In genomic region chr2:165440367-165440766, GRCh38 we compare ENCODE assay signal across 12 cellular contexts. TPM values are rescaled to one million over a fixed set of nuclear protein-coding genes. Genes with fewer than 3 reads are reported as not detected.
DNase-seq lines count a peak whose midpoint lies in the region; ATAC-seq and TF ChIP-seq lines count a peak whose summit lies in the region.
"Had no signal": no experiment of that assay in that cellular context is flagged by ENCODE, and none has a peak within 500 bp of the region (broad histone marks: within the 10 kb centered on the region; RNA-seq: fewer than 3 reads in every experiment).

No MANE protein-coding gene starts in this region.

- TF ChIP-seq CTCF in AG09319 (IDR thresholded peaks at IDR 0.05; ENCODE audit: low read depth, low read length): no peak
- TF ChIP-seq CTCF in HFF-Myc (IDR thresholded peaks at IDR 0.05; ENCODE audit: low read depth, low read length, missing control alignments): no peak
- no peak for TF ChIP-seq CTCF in brain (conservative IDR thresholded peaks at IDR 0.05)

- H3K27me3 Mint-ChIP-seq in brain: peaks cover 6% of the 10 kb centered on the region
- no peaks in the 10 kb centered on the region for H3K27me3 Mint-ChIP-seq in activated CD4-positive, alpha-beta memory T cell treated with anti-CD3 and anti-CD28 coated beads for 36 hours

- DNase-seq in AG09319 (ENCODE audit: extremely low read depth, low read depth) (peak; percentile 83), HFF-Myc (ENCODE audit: extremely low read depth, low read depth) (peak; percentile 97), medulla oblongata (ENCODE audit: extremely low spot score) (peak; percentile 6), HuH-7.5 (ENCODE audit: low spot score) (no peak)
- no peak for DNase-seq in effector CD4-positive, alpha-beta T cell
- no peak for DNase-seq in activated CD4-positive, alpha-beta memory T cell treated with anti-CD3 and anti-CD28 coated beads for 36 hours
- DNase-seq: CD8-positive, alpha-beta memory T cell; gastrocnemius medialis; lower lobe of right lung had no signal

- ATAC-seq in HG03159 (IDR thresholded peaks at IDR 0.05; ENCODE audit: unreplicated experiment): no peak
- ATAC-seq: gastrocnemius medialis, lower lobe of right lung had no signal

- CTCF ChIA-PET in activated CD4-positive, alpha-beta memory T cell treated with anti-CD3 and anti-CD28 coated beads for 36 hours (lab: Charles Lee): no interaction called here

- H3K4me1 Mint-ChIP-seq in brain: peaks cover 35% of the 10 kb centered on the region
- peaks cover 4% of the 10 kb centered on the region for H3K4me1 Mint-ChIP-seq in activated CD4-positive, alpha-beta memory T cell treated with anti-CD3 and anti-CD28 coated beads for 36 hours (ENCODE audit: low read depth)

- H3K27ac Mint-ChIP-seq in brain: peak overlapping the region in 3 of 5 experiments; percentile 64 to 86 (median 76)
- no peak overlapping the region for H3K27ac Mint-ChIP-seq in activated CD4-positive, alpha-beta memory T cell treated with anti-CD3 and anti-CD28 coated beads for 36 hours
- H3K27ac Mint-ChIP-seq: CD8-positive, alpha-beta memory T cell; T-helper 2 cell treated with Interferon-gamma antibody and Interleukin-4, amounts not matched to agents 5 μg/mL and 100 μg/mL, for 36 hours had no signal

- POLR2A ChIA-PET in activated CD4-positive, alpha-beta memory T cell treated with anti-CD3 and anti-CD28 coated beads for 36 hours (lab: Charles Lee): no interaction called here

- peak overlapping the region in 2 of 5 experiments; percentile 12 to 16 for H3K4me3 Mint-ChIP-seq in brain
- H3K4me3 Mint-ChIP-seq in activated CD4-positive, alpha-beta memory T cell treated with anti-CD3 and anti-CD28 coated beads for 36 hours: no peak overlapping the region
- H3K4me3 Mint-ChIP-seq: CD8-positive, alpha-beta memory T cell; T-helper 2 cell treated with Interferon-gamma antibody and Interleukin-4, amounts not matched to agents 5 μg/mL and 100 μg/mL, for 36 hours had no signal

- intact Hi-C loops in activated CD4-positive, alpha-beta memory T cell treated with anti-CD3 and anti-CD28 coated beads for 36 hours (cut with micrococcal nuclease): no loop called here

- no peak overlapping the region for H3K4me3 ChIP-seq in HFF-Myc (replicated peaks; ENCODE audit: low read depth, low read length)
- H3K4me3 ChIP-seq: gastrocnemius medialis, lower lobe of right lung had no signal

- H3K9me3 Mint-ChIP-seq in brain: peaks cover 0 to 9% (median 2%) of the 10 kb centered on the region in 5 experiments
- no peaks in the 10 kb centered on the region for H3K9me3 Mint-ChIP-seq in activated CD4-positive, alpha-beta memory T cell treated with anti-CD3 and anti-CD28 coated beads for 36 hours
- H3K9me3 Mint-ChIP-seq: CD8-positive, alpha-beta memory T cell; T-helper 2 cell treated with Interferon-gamma antibody and Interleukin-4, amounts not matched to agents 5 μg/mL and 100 μg/mL, for 36 hours had no signal

- no peaks in the 10 kb centered on the region for H3K36me3 Mint-ChIP-seq in brain
- H3K36me3 Mint-ChIP-seq in activated CD4-positive, alpha-beta memory T cell treated with anti-CD3 and anti-CD28 coated beads for 36 hours: no peaks in the 10 kb centered on the region
- H3K36me3 Mint-ChIP-seq: CD8-positive, alpha-beta memory T cell had no signal

RNA-seq across cellular contexts. Expression of gene CSRNP3, which starts 29.1 kb away (rescaled TPM):
- polyA plus RNA-seq in brain (ENCODE audit: insufficient read depth, low read depth, low replicate concordance): 1.1 TPM
- not detected for total RNA-seq in activated CD4-positive, alpha-beta memory T cell treated with anti-CD3 and anti-CD28 coated beads for 36 hours
- total RNA-seq: CD8-positive, alpha-beta memory T cell had no signal
- polyA plus RNA-seq: CD8-positive, alpha-beta memory T cell had no signal

Comparison
In these comparisons a context has a peak if more than half of its experiments do, and no peak if none do; other contexts are left out.
1. DNase-seq: peak in AG09319 (single experiment), HFF-Myc (single experiment) and medulla oblongata (single experiment); none in effector CD4-positive, alpha-beta T cell (single experiment), HuH-7.5 (single experiment) and activated CD4-positive, alpha-beta memory T cell treated with anti-CD3 and anti-CD28 coated beads for 36 hours (single experiment).